In genomic region chr6:138113588-138114210, GRCh38 we compare ENCODE assay signal across 2 cellular contexts.
A peak's percentile ranks its signal among the peaks of the same experiment; 100 is the strongest.
TF ChIP-seq lines count a peak whose summit lies in the region.

No MANE protein-coding gene starts in this region.

TF ChIP-seq in GM23338, 12 proteins besides CTCF, POLR2A, EP300 and RAD21:
- TF ChIP-seq ZNF331 (CRISPR knock-in tag; IDR thresholded peaks at IDR 0.05; ENCODE audit: low read depth): no peak

TF ChIP-seq in K562, 482 proteins besides CTCF, POLR2A, EP300 and RAD21:
- TF ChIP-seq, protein P1, sequence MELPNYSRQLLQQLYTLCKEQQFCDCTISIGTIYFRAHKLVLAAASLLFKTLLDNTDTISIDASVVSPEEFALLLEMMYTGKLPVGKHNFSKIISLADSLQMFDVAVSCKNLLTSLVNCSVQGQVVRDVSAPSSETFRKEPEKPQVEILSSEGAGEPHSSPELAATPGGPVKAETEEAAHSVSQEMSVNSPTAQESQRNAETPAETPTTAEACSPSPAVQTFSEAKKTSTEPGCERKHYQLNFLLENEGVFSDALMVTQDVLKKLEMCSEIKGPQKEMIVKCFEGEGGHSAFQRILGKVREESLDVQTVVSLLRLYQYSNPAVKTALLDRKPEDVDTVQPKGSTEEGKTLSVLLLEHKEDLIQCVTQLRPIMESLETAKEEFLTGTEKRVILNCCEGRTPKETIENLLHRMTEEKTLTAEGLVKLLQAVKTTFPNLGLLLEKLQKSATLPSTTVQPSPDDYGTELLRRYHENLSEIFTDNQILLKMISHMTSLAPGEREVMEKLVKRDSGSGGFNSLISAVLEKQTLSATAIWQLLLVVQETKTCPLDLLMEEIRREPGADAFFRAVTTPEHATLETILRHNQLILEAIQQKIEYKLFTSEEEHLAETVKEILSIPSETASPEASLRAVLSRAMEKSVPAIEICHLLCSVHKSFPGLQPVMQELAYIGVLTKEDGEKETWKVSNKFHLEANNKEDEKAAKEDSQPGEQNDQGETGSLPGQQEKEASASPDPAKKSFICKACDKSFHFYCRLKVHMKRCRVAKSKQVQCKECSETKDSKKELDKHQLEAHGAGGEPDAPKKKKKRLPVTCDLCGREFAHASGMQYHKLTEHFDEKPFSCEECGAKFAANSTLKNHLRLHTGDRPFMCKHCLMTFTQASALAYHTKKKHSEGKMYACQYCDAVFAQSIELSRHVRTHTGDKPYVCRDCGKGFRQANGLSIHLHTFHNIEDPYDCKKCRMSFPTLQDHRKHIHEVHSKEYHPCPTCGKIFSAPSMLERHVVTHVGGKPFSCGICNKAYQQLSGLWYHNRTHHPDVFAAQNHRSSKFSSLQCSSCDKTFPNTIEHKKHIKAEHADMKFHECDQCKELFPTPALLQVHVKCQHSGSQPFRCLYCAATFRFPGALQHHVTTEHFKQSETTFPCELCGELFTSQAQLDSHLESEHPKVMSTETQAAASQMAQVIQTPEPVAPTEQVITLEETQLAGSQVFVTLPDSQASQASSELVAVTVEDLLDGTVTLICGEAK (IDR thresholded peaks at IDR 0.05): peak; percentile 58
- TF ChIP-seq, protein P1 (CRISPR knock-in tag; IDR thresholded peaks at IDR 0.05): no peak
- TF ChIP-seq MCM3 (IDR thresholded peaks at IDR 0.05): no peak
